8 cellular contexts compared by ENCODE assay signal in genomic region chr12:49336645-49337584, GRCh38. TPM values are rescaled to one million over a fixed set of nuclear protein-coding genes. Genes with fewer than 3 reads are reported as not detected.
DNase-seq lines count a peak whose midpoint lies in the region; ATAC-seq, FAIRE-seq and TF ChIP-seq lines count a peak whose summit lies in the region.

Gene C1QL4, minus strand, starts transcription at chr12:49337188. Its CDS starts 711 bp downstream, at chr12:49336477.

- H2BK15ac ChIP-seq in H1 (ENCODE audit: low read length): 0 out of 2 replicates have a peak within 1 kb of the TSS, but pooled peaks have one; percentile 77

- peaks cover 7% of the 10 kb centered on the region; the same call in 1 of the 2 replicates for H3K23me2 ChIP-seq in H1 (ENCODE audit: low read depth, low read length)

- H4K91ac ChIP-seq in H1 (replicated peaks; ENCODE audit: insufficient read length, low read length): no peak within 1 kb of the TSS

- no peak within 1 kb of the TSS for H4K5ac ChIP-seq in H1 (ENCODE audit: insufficient read length, low read depth, low read length)

- H3K27ac ChIP-seq in H1 (ENCODE audit: low read depth, low read length): no peak within 1 kb of the TSS

- peak within 1 kb of the TSS; percentile 43; the same call in 1 of the 2 replicates for H2AFZ ChIP-seq in H1 (ENCODE audit: low read length)

- H3K36me3 ChIP-seq in H1 (ENCODE audit: control insufficient read depth in 2 of 4, insufficient read depth in 4 of 4, low read length in 3 of 4): peaks cover 0 to 8% (median 0%) of the 10 kb centered on the region in 4 experiments; a peak in 1 of 8 replicates

- H3K79me2 ChIP-seq in H1 (ENCODE audit: control insufficient read depth in 1 of 2, insufficient read depth in 2 of 2, low read length in 2 of 2): no peaks in the 10 kb centered on the region

- no peak within 1 kb of the TSS for H2BK5ac ChIP-seq in H1 (ENCODE audit: low read depth, low read length)

- H3K4me3 ChIP-seq in H1 (ENCODE audit: extremely low read depth in 1 of 4, insufficient read depth in 2 of 4, low read depth in 3 of 4, low read length in 4 of 4): peak within 1 kb of the TSS; percentile 10 to 63 (median 34); a peak in 7 of 8 replicates

- WGBS in H1 (ENCODE audit: extremely low coverage in 1 of 2, insufficient coverage in 1 of 2, insufficient read length in 1 of 2, insufficient replicate concordance in 2 of 2, low coverage in 1 of 2, low lambda C conversion rate in 2 of 2, missing lambda C conversion rate in 1 of 2), 2 experiments: 5% methylated on average over 41 of the region's 65 CpGs; no CpG with 5 or more reads in 1 of the 2 experiments

- no peak within 1 kb of the TSS for H2BK12ac ChIP-seq in H1 (ENCODE audit: low read depth, low read length)

- no peak within 1 kb of the TSS for H2AK5ac ChIP-seq in H1 (ENCODE audit: low read depth, low read length)

- peaks cover 3 to 6% of the 10 kb centered on the region in 2 experiments for H4K20me1 ChIP-seq in H1 (replicated peaks in 1 of 2; ENCODE audit: control insufficient read depth in 1 of 2, insufficient read depth in 2 of 2, low read length in 2 of 2)

- POLR2A ChIA-PET in H1 (lab: Charles Lee; ENCODE audit: partially characterized antibody): interaction anchor here (1.1 to 6.2 kb wide), 5 partner anchors 10 to 43 kb away, joined by 3 to 37 read pairs (median 7); partner anchors contain the start of genes DNAJC22, PRPH and TROAP

- no peaks in the 10 kb centered on the region for H3K79me1 ChIP-seq in H1 (ENCODE audit: low read depth, low read length)

- TF ChIP-seq CTCF in GM12873 (IDR thresholded peaks at IDR 0.05; ENCODE audit: insufficient read depth, low read depth, low read length, missing control alignments) (peak; percentile 79), H1 (IDR thresholded peaks at IDR 0.05; ENCODE audit: control extremely low read depth in 1 of 3, insufficient read depth in 1 of 3, low read depth in 1 of 3, low read length in 3 of 3) (peak; percentile 67 to 92 (median 89))

- H3K4me2 ChIP-seq in H1 (ENCODE audit: insufficient read depth in 1 of 2, low read depth in 2 of 2, low read length in 2 of 2): peak within 1 kb of the TSS; percentile 12 to 70

- peak; percentile 13 for DNase-seq in NK-92 (lab: John Stamatoyannopoulos, UW; ENCODE audit: unreplicated experiment)
- DNase-seq in activated CD8-positive, alpha-beta memory T cell treated with anti-CD3 and anti-CD28 coated beads for 4 hours (ENCODE audit: low read depth in 2 of 2): peak; percentile 72 to 76
- DNase-seq in H1 (ENCODE audit: low read depth in 1 of 2, low spot score in 2 of 2): peak in 1 of 2 experiments; percentile 99
- peak; percentile 95 for DNase-seq in mesenteric fat pad (ENCODE audit: low spot score)
- peak; percentile 87 for DNase-seq in stimulated activated CD8-positive, alpha-beta memory T cell treated with anti-CD3 and anti-CD28 coated beads, Interleukin-15, amount 100 ng/mL, for 24 hours (ENCODE audit: low read depth)

- TF ChIP-seq RAD21 in H1 (IDR thresholded peaks at IDR 0.05 in 1 of 2, conservative IDR thresholded peaks at IDR 0.05 in 1 of 2; ENCODE audit: low read depth in 2 of 2, low read length in 2 of 2): peak; percentile 22 to 49; a peak in 3 of 4 replicates

- no peak within 1 kb of the TSS for H3K23ac ChIP-seq in H1 (ENCODE audit: insufficient read length)

- CTCF ChIA-PET in H1 (lab: Charles Lee; ENCODE audit: partially characterized antibody): interaction anchor here (0.9 to 12.7 kb wide), 14 partner anchors 11 to 375 kb away, joined by 3 to 276 read pairs (median 4); partner anchors contain the start of genes DNAJC22, PRPH and SPATS2

- peaks cover 0 to 44% (median 26%) of the 10 kb centered on the region in 4 experiments; a peak in 6 of 7 replicates for H3K4me1 ChIP-seq in H1 (replicated peaks in 1 of 4; ENCODE audit: control insufficient read depth in 3 of 4, insufficient read depth in 4 of 4, low read length in 3 of 4)

- peak; percentile 74 for ATAC-seq in HG03354 (IDR thresholded peaks at IDR 0.05; ENCODE audit: poor library complexity, severe bottlenecking, unreplicated experiment)
- ATAC-seq in HG02973 (IDR thresholded peaks at IDR 0.05; ENCODE audit: unreplicated experiment): no peak

- peaks cover 0 to 6% of the 10 kb centered on the region in 2 experiments; a peak in 1 of 4 replicates for H3K9me3 ChIP-seq in H1 (ENCODE audit: insufficient read depth in 2 of 2, low read depth in 1 of 2, low read length in 1 of 2)

- no peak within 1 kb of the TSS for H2BK120ac ChIP-seq in H1 (replicated peaks; ENCODE audit: low read depth, low read length)

- peak within 1 kb of the TSS; percentile 78; the same call in 1 of the 2 replicates for H4K8ac ChIP-seq in H1 (ENCODE audit: extremely low read depth, insufficient read depth, low read length)

- no peak within 1 kb of the TSS for H3K14ac ChIP-seq in H1 (ENCODE audit: insufficient read length)

- H3K9ac ChIP-seq in H1 (replicated peaks in 1 of 4; ENCODE audit: extremely low read depth in 1 of 4, low read depth in 3 of 4, low read length in 3 of 4): no peak within 1 kb of the TSS

- peaks cover 76 to 100% (median 94%) of the 10 kb centered on the region in 4 experiments for H3K27me3 ChIP-seq in H1 (replicated peaks in 1 of 4; ENCODE audit: control insufficient read depth in 3 of 4, extremely low read depth in 1 of 4, insufficient read depth in 3 of 4, low read length in 3 of 4)

- no peak within 1 kb of the TSS for H2BK20ac ChIP-seq in H1 (ENCODE audit: low read length)

- no peak for TF ChIP-seq EP300 in H1 (IDR thresholded peaks at IDR 0.05; ENCODE audit: borderline replicate concordance in 1 of 2, low read depth in 2 of 2, low read length in 2 of 2)

- TF ChIP-seq POLR2A in H1 (IDR thresholded peaks at IDR 0.05; ENCODE audit: control extremely low read depth in 1 of 2, low read depth in 2 of 2, low read length in 2 of 2): no peak

- H3K18ac ChIP-seq in H1 (ENCODE audit: extremely low read depth, low read length): no peak within 1 kb of the TSS; the same call in 1 of the 2 replicates

- H3K4ac ChIP-seq in H1 (replicated peaks; ENCODE audit: insufficient read length, low read depth, low read length): no peak within 1 kb of the TSS

- FAIRE-seq in H1 (lab: Jason Lieb, UNC): no peak

- H3K56ac ChIP-seq in H1 (replicated peaks; ENCODE audit: insufficient read length, low read depth, low read length): no peak within 1 kb of the TSS

TF ChIP-seq in H1, 55 proteins besides CTCF, POLR2A, EP300 and RAD21:
- TF ChIP-seq YY1 (IDR thresholded peaks at IDR 0.05; ENCODE audit: low read depth, low read length) (peak; percentile 5; the same call in 1 of the 2 replicates), EGR1 (IDR thresholded peaks at IDR 0.05; ENCODE audit: borderline replicate concordance, low read depth, low read length) (peak; percentile 91), CREB1 (IDR thresholded peaks at IDR 0.05) (peak; percentile 65), TAF7 (optimal IDR thresholded peaks at IDR 0.05; ENCODE audit: borderline replicate concordance, low read depth, low read length) (peak; percentile 39), HDAC2 (IDR thresholded peaks at IDR 0.05; ENCODE audit: borderline replicate concordance in 1 of 2, low read depth in 2 of 2, low read length in 2 of 2) (0 out of 4 replicates have a peak, but pooled peaks have one; percentile 21 to 60), SUZ12 (IDR thresholded peaks at IDR 0.05; ENCODE audit: low read length) (peak; percentile 87), EZH2 (IDR thresholded peaks at IDR 0.05; ENCODE audit: low read depth, low read length, severe bottlenecking) (peak; percentile 31), TBP (IDR thresholded peaks at IDR 0.05; ENCODE audit: low read depth, low read length) (peak; percentile 65; the same call in 1 of the 2 replicates), KDM4A (IDR thresholded peaks at IDR 0.05; ENCODE audit: low read depth, low read length, severe bottlenecking) (peak; percentile 81), TAF1 (IDR thresholded peaks at IDR 0.05; ENCODE audit: low read depth, low read length) (peak; percentile 51; the same call in 1 of the 2 replicates), RBBP5 (IDR thresholded peaks at IDR 0.05; ENCODE audit: borderline replicate concordance, low read depth, low read length) (0 out of 2 replicates have a peak, but pooled peaks have one; percentile 8), ASH2L (IDR thresholded peaks at IDR 0.05; ENCODE audit: low read length) (no peak), SP4 (IDR thresholded peaks at IDR 0.05; ENCODE audit: low read length) (no peak; the same call in 1 of the 2 replicates), POU5F1 (IDR thresholded peaks at IDR 0.05; ENCODE audit: low read depth, low read length) (no peak)
TF ChIP-seq in H1: peak in this region for 11.

RNA-seq across cellular contexts. Expression of gene C1QL4, which starts in this region (rescaled TPM):
- total RNA-seq in H1 (2021; fragmentation: NEBNext Ultra II Directional; extraction: Animal tissue kit (Norgen Biotek cat#: 25700)): 0.28 and 0.59 TPM in 2 replicates
- polyA plus RNA-seq in H1 (2011; rRNA removed): 0.63 and 0.77 TPM in 2 replicates
- 1.00 TPM for polyA plus RNA-seq in H1 (2011; cell fraction: cytosol; rRNA removed)
- 1.4 TPM for polyA plus RNA-seq in H1 (2011; cell fraction: nucleus; rRNA removed)
- 0.54 to 0.74 TPM (median 0.65 TPM) in 4 replicates for polyA plus RNA-seq in H1 (2012, experiment 1 of 2)
- polyA plus RNA-seq in H1 (2012, experiment 2 of 2): 0.34 TPM
- polyA plus RNA-seq in H1 (2013, experiment 1 of 2): 0.30 TPM
- 0.22 TPM for polyA plus RNA-seq in H1 (2013, experiment 2 of 2)
- polyA minus RNA-seq in H1 (2011; rRNA and poly(A)+ RNA removed): not detected in 2 replicates
- polyA minus RNA-seq in H1 (2011; cell fraction: cytosol; rRNA and poly(A)+ RNA removed): not detected
- 0.70 TPM for polyA minus RNA-seq in H1 (2011; cell fraction: nucleus; rRNA and poly(A)+ RNA removed)
- not detected for total RNA-seq in mesenteric fat pad

Comparison
In these comparisons a context has a peak if more than half of its experiments do, and no peak if none do; other contexts are left out.
1. Peak in DNase-seq in mesenteric fat pad; RNA of the gene not detected or under 1 TPM.